Comparison of ENCODE assay signal across 8 cellular contexts in genomic region chr11:107927559-107927958, GRCh38. TPM values are rescaled to one million over a fixed set of nuclear protein-coding genes. Genes with fewer than 3 reads are reported as not detected.
A peak's percentile ranks its signal among the peaks of the same experiment; 100 is the strongest.
DNase-seq lines count a peak whose midpoint lies in the region; ATAC-seq and TF ChIP-seq lines count a peak whose summit lies in the region.

No MANE protein-coding gene starts in this region.

- no peak overlapping the region for H3K27ac ChIP-seq in BLaER1
- no peak overlapping the region for H3K27ac ChIP-seq in HUES64 (ENCODE audit: low read depth, low read length)
- no peak overlapping the region for H3K27ac ChIP-seq in brain microvascular endothelial cell
- H3K27ac ChIP-seq in mucosa of rectum (ENCODE audit: low read depth in 2 of 2, low read length in 2 of 2): no peak overlapping the region
- H3K27ac ChIP-seq in gastrocnemius medialis: no peak overlapping the region

- no peaks in the 10 kb centered on the region for H3K36me3 ChIP-seq in BLaER1
- peaks cover 7% of the 10 kb centered on the region; the same call in 1 of the 2 replicates for H3K36me3 ChIP-seq in HUES64 (ENCODE audit: insufficient read depth, low read length)
- no peaks in the 10 kb centered on the region for H3K36me3 ChIP-seq in brain microvascular endothelial cell (replicated peaks)
- no peaks in the 10 kb centered on the region for H3K36me3 ChIP-seq in mucosa of rectum (ENCODE audit: control insufficient read depth in 2 of 2, insufficient read depth in 2 of 2, low read length in 2 of 2)
- no peaks in the 10 kb centered on the region for H3K36me3 ChIP-seq in gastrocnemius medialis

- H3K9ac ChIP-seq in BLaER1: no peak overlapping the region
- H3K9ac ChIP-seq in HUES64 (ENCODE audit: low read depth, low read length): peak overlapping the region; percentile 36
- H3K9ac ChIP-seq in mucosa of rectum (ENCODE audit: low read depth in 1 of 2, low read length in 2 of 2): no peak overlapping the region

- TF ChIP-seq CTCF in brain microvascular endothelial cell (IDR thresholded peaks at IDR 0.05; ENCODE audit: low read depth, low read length, missing control alignments): no peak
- TF ChIP-seq CTCF in gastrocnemius medialis (IDR thresholded peaks at IDR 0.05 in 4 of 5, conservative IDR thresholded peaks at IDR 0.05 in 1 of 5): no peak

- TF ChIP-seq POLR2A in gastrocnemius medialis (IDR thresholded peaks at IDR 0.05): no peak

- in situ Hi-C loops in brain microvascular endothelial cell (cut with HindIII; ENCODE audit: low pct_ligation_motif_present, low sequenced_read_pairs): no loop called here
- in situ Hi-C loops in gastrocnemius medialis (cut with MboI; ENCODE audit: low sequenced_read_pairs in 4 of 4): no loop called here

- no peak for ATAC-seq in activated CD4-positive, CD25-positive, alpha-beta regulatory T cell treated with anti-CD3 and anti-CD28 coated beads, Interleukin-2, amount 50 U/mL, for 24 hours
- no peak for ATAC-seq in gastrocnemius medialis
- ATAC-seq in GM21528 (IDR thresholded peaks at IDR 0.05; ENCODE audit: low FRiP score, unreplicated experiment): no peak

- H4K20me1 ChIP-seq in BLaER1: no peaks in the 10 kb centered on the region

- intact Hi-C loops in gastrocnemius medialis (cut with DNase I; ENCODE audit: low total_unique reads): no loop called here

- WGBS in HUES64: 95% methylated on average over 5 of the region's 5 CpGs

- peak overlapping the region; percentile 63 for H3K4me2 ChIP-seq in BLaER1

- H3K4me1 ChIP-seq in BLaER1 (peaks cover 6% of the 10 kb centered on the region; the same call in 1 of the 2 replicates), HUES64 (ENCODE audit: insufficient read depth, low read length) (0 out of 2 replicates have a peak, but pooled peaks cover 3% of the 10 kb centered on the region), mucosa of rectum (ENCODE audit: control insufficient read depth in 2 of 2, insufficient read depth in 2 of 2, low read length in 2 of 2) (peaks cover 0 to 12% of the 10 kb centered on the region in 2 donors), gastrocnemius medialis (peaks cover 3 to 7% of the 10 kb centered on the region in 2 donors)

- peak overlapping the region; percentile 54; the same call in 1 of the 2 replicates for H3K4me3 ChIP-seq in BLaER1
- peak overlapping the region; percentile 49 for H3K4me3 ChIP-seq in HUES64 (ENCODE audit: low read length)
- H3K4me3 ChIP-seq in brain microvascular endothelial cell (ENCODE audit: low read depth, low read length): peak overlapping the region; percentile 27
- H3K4me3 ChIP-seq in mucosa of rectum (ENCODE audit: low read length in 2 of 2): peak overlapping the region; percentile 23 to 63
- H3K4me3 ChIP-seq in gastrocnemius medialis: peak overlapping the region in 2 of 4 donors; percentile 14 to 44

- DNase-seq in brain microvascular endothelial cell (no peak), gastrocnemius medialis (no peak)
- no peak for DNase-seq in stimulated activated naive CD4-positive, alpha-beta T cell (lab: John Stamatoyannopoulos, UW)

- no peaks in the 10 kb centered on the region; the same call in 1 of the 2 replicates for H3K9me3 ChIP-seq in BLaER1
- H3K9me3 ChIP-seq in HUES64 (ENCODE audit: insufficient read depth, low read depth, low read length): no peaks in the 10 kb centered on the region
- H3K9me3 ChIP-seq in mucosa of rectum (ENCODE audit: control insufficient read depth in 2 of 2, low read length in 2 of 2): no peaks in the 10 kb centered on the region
- no peaks in the 10 kb centered on the region for H3K9me3 ChIP-seq in gastrocnemius medialis

- H3K27me3 ChIP-seq in BLaER1 (peaks cover 16% of the 10 kb centered on the region), HUES64 (ENCODE audit: insufficient read depth, low read length) (no peaks in the 10 kb centered on the region), brain microvascular endothelial cell (replicated peaks) (peaks cover 14% of the 10 kb centered on the region), mucosa of rectum (ENCODE audit: control insufficient read depth in 2 of 2, insufficient read depth in 2 of 2, low read length in 2 of 2) (peaks cover 0 to 6% of the 10 kb centered on the region in 2 donors), gastrocnemius medialis (peaks cover 20 to 40% (median 31%) of the 10 kb centered on the region in 3 donors)

RNA-seq across cellular contexts. Expression of gene RAB39A, which starts 0.7 kb away (rescaled TPM):
- 9.8 TPM for polyA plus RNA-seq in HUES64 (2013, experiment 1 of 2)
- 6.9 TPM for polyA plus RNA-seq in HUES64 (2013, experiment 2 of 2)
- under 1 TPM in 1 of 4 donors, not detected in 3; 0.22 TPM for total RNA-seq in gastrocnemius medialis
